ENCODE assay signal across 9 cellular contexts in the genomic region with DNA sequence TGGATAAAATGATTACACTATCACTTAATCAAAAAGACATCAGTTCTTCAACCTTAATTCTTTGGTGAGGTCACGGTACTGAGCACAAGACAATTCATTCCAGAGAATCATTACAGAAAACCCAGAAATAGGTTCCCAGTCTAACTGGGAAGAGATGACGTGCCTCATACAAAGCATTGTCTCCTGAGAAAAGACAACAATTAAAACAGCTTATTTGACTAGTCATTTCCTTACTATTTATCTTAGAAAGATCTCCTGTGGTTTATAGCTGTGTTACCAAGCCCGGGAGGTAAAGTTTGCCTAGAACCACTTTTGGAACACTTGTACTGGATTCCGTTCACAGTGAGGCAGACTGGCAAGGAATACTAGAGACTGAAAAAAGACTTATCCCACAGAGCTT. TPM values are rescaled to one million over a fixed set of nuclear protein-coding genes. Genes with fewer than 3 reads are reported as not detected.
A peak's percentile ranks its signal among the peaks of the same experiment; 100 is the strongest.
DNase-seq lines count a peak whose midpoint lies in the region; ATAC-seq and TF ChIP-seq lines count a peak whose summit lies in the region.
"Had no signal": no experiment of that assay in that cellular context is flagged by ENCODE, and none has a peak within 500 bp of the region (broad histone marks: within the 10 kb centered on the region; RNA-seq: fewer than 3 reads in every experiment).

No MANE protein-coding gene starts in this region.

- H3K27me3 ChIP-seq in DND-41 (ENCODE audit: insufficient read depth, low read length, poor library complexity) = no peaks in the 10 kb centered on the region
- H3K27me3 ChIP-seq in effector memory CD4-positive, alpha-beta T cell (replicated peaks; ENCODE audit: control insufficient read depth, insufficient read depth, low read length, poor library complexity, severe bottlenecking) = no peaks in the 10 kb centered on the region

- H3K9ac ChIP-seq in DND-41 (ENCODE audit: low read depth, low read length) = no peak overlapping the region

- H3K9me3 ChIP-seq in DND-41 (ENCODE audit: insufficient read depth, low read length, severe bottlenecking) = no peaks in the 10 kb centered on the region
- no peaks in the 10 kb centered on the region for H3K9me3 ChIP-seq in effector memory CD4-positive, alpha-beta T cell (ENCODE audit: control insufficient read depth, low read length)

- no peaks in the 10 kb centered on the region for H3K27me3 Mint-ChIP-seq in progenitor cell of endocrine pancreas

- ATAC-seq in DND-41 (ENCODE audit: insufficient read depth, low read depth) = no peak
- ATAC-seq: Right ventricle myocardium inferior had no signal

- H3K4me3 ChIP-seq in DND-41 (ENCODE audit: low read depth in 1 of 2, low read length in 2 of 2) = no peak overlapping the region
- no peak overlapping the region for H3K4me3 ChIP-seq in effector memory CD4-positive, alpha-beta T cell (ENCODE audit: insufficient read depth, low read depth, low read length, poor library complexity, severe bottlenecking)

- peak overlapping the region; percentile 58 for H3K27ac Mint-ChIP-seq in progenitor cell of endocrine pancreas

- peaks cover 73% of the 10 kb centered on the region for H4K20me1 ChIP-seq in DND-41 (ENCODE audit: insufficient read depth, low read length)

- H3K27ac ChIP-seq in DND-41 (ENCODE audit: low read length) = no peak overlapping the region
- H3K27ac ChIP-seq in effector memory CD4-positive, alpha-beta T cell (ENCODE audit: insufficient read depth, low read length, poor library complexity, severe bottlenecking) = peak overlapping the region; percentile 21

- peak overlapping the region; percentile 21; the same call in 1 of the 2 replicates for H3K4me2 ChIP-seq in DND-41 (ENCODE audit: insufficient read depth, low read length)

- peaks cover 29% of the 10 kb centered on the region for H3K4me1 ChIP-seq in DND-41 (ENCODE audit: insufficient read depth, low read length)
- H3K4me1 ChIP-seq in effector memory CD4-positive, alpha-beta T cell (ENCODE audit: control insufficient read depth, insufficient read depth, low read length, poor library complexity, severe bottlenecking) = peaks cover 28% of the 10 kb centered on the region

- peaks cover 12% of the 10 kb centered on the region for H3K36me3 Mint-ChIP-seq in progenitor cell of endocrine pancreas (ENCODE audit: insufficient read depth)

- no peak overlapping the region for H2AFZ ChIP-seq in DND-41 (ENCODE audit: low read depth, low read length)

- DNase-seq in DND-41 (no peak), RPMI7951 (ENCODE audit: low read depth) (peak; percentile 64), progenitor cell of endocrine pancreas (ENCODE audit: low spot score, unreplicated experiment) (no peak), GM20000 (ENCODE audit: low spot score) (no peak), NCI-H82 treated with DMSO at 0.1 percent for 48 hours (lab: John Stamatoyannopoulos, UW; ENCODE audit: unreplicated experiment) (no peak), DMS 273 (lab: John Stamatoyannopoulos, UW; ENCODE audit: unreplicated experiment) (no peak)
- peak in 1 of 3 donors; percentile 9 for DNase-seq in effector memory CD4-positive, alpha-beta T cell
- DNase-seq in activated effector memory CD4-positive, alpha-beta T cell treated with Interleukin-2 at 50 U/mL for 16 hours = no peak

- H3K36me3 ChIP-seq in DND-41 (ENCODE audit: insufficient read depth, low read length) = peaks cover 71% of the 10 kb centered on the region
- peaks cover 8% of the 10 kb centered on the region for H3K36me3 ChIP-seq in effector memory CD4-positive, alpha-beta T cell (ENCODE audit: control insufficient read depth, insufficient read depth, low read length)

- peaks cover 100% of the 10 kb centered on the region for H3K79me2 ChIP-seq in DND-41 (ENCODE audit: insufficient read depth, low read length)

- H3K4me1 Mint-ChIP-seq in progenitor cell of endocrine pancreas (ENCODE audit: low read depth) = peaks cover 19% of the 10 kb centered on the region

- TF ChIP-seq CTCF in DND-41 (IDR thresholded peaks at IDR 0.05; ENCODE audit: borderline replicate concordance, extremely low read depth, low read length, poor library complexity, severe bottlenecking) (no peak), progenitor cell of endocrine pancreas (IDR thresholded peaks at IDR 0.05; ENCODE audit: unreplicated experiment) (no peak), GM20000 (IDR thresholded peaks at IDR 0.05; ENCODE audit: extremely low read depth, missing control alignments) (no peak)

- no peaks in the 10 kb centered on the region for H3K9me3 Mint-ChIP-seq in progenitor cell of endocrine pancreas (ENCODE audit: low read depth)

- no peak overlapping the region for H3K4me3 Mint-ChIP-seq in progenitor cell of endocrine pancreas (ENCODE audit: low read depth)

RNA-seq across cellular contexts. Expression of gene PHF12, which starts 5.1 kb away (rescaled TPM):
- 9.2 and 18.0 TPM in 2 replicates for total RNA-seq in RPMI7951 (2014; rRNA removed; shearing (Covaris generic))
- total RNA-seq in progenitor cell of endocrine pancreas = 70.4 and 71.8 TPM in 2 replicates

RNA-seq across cellular contexts. Expression of gene DHRS13, which starts 43.4 kb away (rescaled TPM):
- 5.4 and 6.0 TPM in 2 replicates for total RNA-seq in RPMI7951 (2014; rRNA removed; shearing (Covaris generic))
- total RNA-seq in progenitor cell of endocrine pancreas = 22.4 and 25.9 TPM in 2 replicates

RNA-seq across cellular contexts. Expression of gene FLOT2, which starts 48.7 kb away (rescaled TPM):
- total RNA-seq in RPMI7951 (2014; rRNA removed; shearing (Covaris generic)) = 28.7 and 30.6 TPM in 2 replicates
- total RNA-seq in progenitor cell of endocrine pancreas = 125 and 131 TPM in 2 replicates

RNA-seq across cellular contexts. Expression of gene SEZ6, which starts 59.6 kb away (rescaled TPM):
- total RNA-seq in RPMI7951 (2014; rRNA removed; shearing (Covaris generic)) = not detected in 2 replicates
- 9.8 and 10.1 TPM in 2 replicates for total RNA-seq in progenitor cell of endocrine pancreas
- total RNA-seq: Right ventricle myocardium inferior had no signal
